Comparison of ENCODE assay signal across 17 cellular contexts in genomic region chr1:180117764-180118116, GRCh38.
DNase-seq lines count a peak whose midpoint lies in the region; FAIRE-seq and TF ChIP-seq lines count a peak whose summit lies in the region.
"Had no signal": no experiment of that assay in that cellular context is flagged by ENCODE, and none has a peak within 500 bp of the region (broad histone marks: within the 10 kb centered on the region; RNA-seq: fewer than 3 reads in every experiment).

No MANE protein-coding gene starts in this region.

- no peak for TF ChIP-seq CTCF in AG10803 (conservative IDR thresholded peaks at IDR 0.05; ENCODE audit: low read length)
- no peak for TF ChIP-seq CTCF in choroid plexus epithelial cell (conservative IDR thresholded peaks at IDR 0.05; ENCODE audit: low read depth, low read length)

- no peak for FAIRE-seq in RCC 7860 (lab: Jason Lieb, UNC)

- peak; percentile 83 for DNase-seq in AG10803 (ENCODE audit: low read depth)
- DNase-seq in LoVo (ENCODE audit: low spot score): peak; percentile 38
- DNase-seq in choroid plexus epithelial cell (ENCODE audit: low read depth): peak; percentile 53
- DNase-seq in kidney tubule cell (ENCODE audit: low spot score): peak; percentile 75
- no peak for DNase-seq in NCI-H2081 (lab: John Stamatoyannopoulos, UW)
- no peak for DNase-seq in RCC 7860 (ENCODE audit: low spot score)
- DNase-seq in stimulated activated CD4-positive, alpha-beta T cell treated with anti-CD3 and anti-CD28 coated beads, Interleukin-2, amount 100 ng/mL, for 48 hours: no peak
- no peak for DNase-seq in NOMO-1 (lab: John Stamatoyannopoulos, UW; ENCODE audit: unreplicated experiment in 2 of 2)
- DNase-seq: activated CD4-positive, alpha-beta T cell treated with anti-CD3 and anti-CD28 coated beads, Interleukin-2, amount 10 ng/mL, durations not matched to agents 7 days and 5 days; activated effector memory CD4-positive, alpha-beta T cell treated with anti-CD3 and anti-CD28 coated beads, Interleukin-2, amount 50 U/mL, for 16 hours; CD4-positive, alpha-beta T cell; head of caudate nucleus; mesendoderm; NCI-H1092; NCI-H774; trophoblast cell had no signal

- no peak overlapping the region for H3K4me3 ChIP-seq in AG10803 (ENCODE audit: low read length)
- H3K4me3 ChIP-seq in choroid plexus epithelial cell (ENCODE audit: low read depth, low read length): no peak overlapping the region
- H3K4me3 ChIP-seq: HAP-1 had no signal

Comparison
In these comparisons a context has a peak if more than half of its experiments do, and no peak if none do; other contexts are left out.
1. DNase-seq: peak in AG10803 (single experiment), LoVo (single experiment), choroid plexus epithelial cell (single experiment) and kidney tubule cell (single experiment); none in NCI-H2081 (0 of 2), RCC 7860 (single experiment), stimulated activated CD4-positive, alpha-beta T cell treated with anti-CD3 and anti-CD28 coated beads, Interleukin-2, amount 100 ng/mL, for 48 hours (0 of 2) and NOMO-1 (0 of 2).